ENCODE assay signal across 8 cellular contexts in genomic region chr13:110716235-110716505, GRCh38. TPM values are rescaled to one million over a fixed set of nuclear protein-coding genes. Genes with fewer than 3 reads are reported as not detected.
DNase-seq lines count a peak whose midpoint lies in the region; ATAC-seq and TF ChIP-seq lines count a peak whose summit lies in the region.

No MANE protein-coding gene starts in this region.

- peaks cover 9% of the 10 kb centered on the region for H3K79me1 ChIP-seq in mesenchymal stem cell (replicated peaks; ENCODE audit: low read length, poor library complexity, severe bottlenecking)

- ATAC-seq in GM19463 (IDR thresholded peaks at IDR 0.05; ENCODE audit: unreplicated experiment), result no peak
- no peak for ATAC-seq in HG03108 (IDR thresholded peaks at IDR 0.05; ENCODE audit: unreplicated experiment)
- no peak for ATAC-seq in GM19455 (IDR thresholded peaks at IDR 0.05; ENCODE audit: unreplicated experiment)

- peak overlapping the region; percentile 67 for H3K4me2 ChIP-seq in mesenchymal stem cell (ENCODE audit: low read length, poor library complexity, severe bottlenecking)

- intact Hi-C loops in vagina (cut with DNase I), result no loop called here

- no peaks in the 10 kb centered on the region for H3K9me3 ChIP-seq in mesenchymal stem cell (ENCODE audit: control insufficient read depth, low read length)
- H3K9me3 ChIP-seq in vagina, result no peaks in the 10 kb centered on the region

- no peak overlapping the region for H4K91ac ChIP-seq in mesenchymal stem cell (ENCODE audit: low read length)

- H2BK120ac ChIP-seq in mesenchymal stem cell (ENCODE audit: low read depth, low read length), result no peak overlapping the region

- no peak overlapping the region for H4K8ac ChIP-seq in mesenchymal stem cell (ENCODE audit: low read length)

- H3K4ac ChIP-seq in mesenchymal stem cell (ENCODE audit: low read depth in 1 of 2, low read length in 2 of 2), result peak overlapping the region in 1 of 2 experiments; percentile 9

- WGBS in mesenchymal stem cell, result 0% methylated on average over 10 of the region's 13 CpGs

- H3K4me3 ChIP-seq in GM12864 (ENCODE audit: low read depth, low read length) (peak overlapping the region; percentile 87), coronary artery (peak overlapping the region; percentile 85), mesenchymal stem cell (ENCODE audit: insufficient read depth in 1 of 2, low read depth in 1 of 2, low read length in 2 of 2) (peak overlapping the region; percentile 87 to 99), vagina (peak overlapping the region; percentile 88 to 93)

- H2BK15ac ChIP-seq in mesenchymal stem cell (ENCODE audit: low read depth, poor library complexity, severe bottlenecking), result no peak overlapping the region

- peaks cover 11% of the 10 kb centered on the region for H3K4me1 ChIP-seq in mesenchymal stem cell (ENCODE audit: control insufficient read depth, insufficient read depth, low read depth, low read length)
- peaks cover 32% of the 10 kb centered on the region for H3K4me1 ChIP-seq in vagina

- peak overlapping the region; percentile 96 for H3K9ac ChIP-seq in mesenchymal stem cell (ENCODE audit: low read length)

- H2BK12ac ChIP-seq in mesenchymal stem cell (ENCODE audit: low read length in 2 of 2), result no peak overlapping the region

- no peak for TF ChIP-seq POLR2A in vagina (IDR thresholded peaks at IDR 0.05)

- H2AK5ac ChIP-seq in mesenchymal stem cell (ENCODE audit: low read length, severe bottlenecking), result no peak overlapping the region

- DNase-seq in GM12864 (ENCODE audit: low read depth) (no peak), NCI-H82 treated with DMSO at 0.1 percent for 48 hours (lab: John Stamatoyannopoulos, UW; ENCODE audit: unreplicated experiment) (peak; percentile 10), coronary artery (ENCODE audit: low spot score) (peak; percentile 82), mesenchymal stem cell (peak; percentile 56), vagina (ENCODE audit: extremely low spot score in 2 of 2) (peak in 1 of 2 donors; percentile 95)

- TF ChIP-seq CTCF in GM12864 (IDR thresholded peaks at IDR 0.05; ENCODE audit: low read depth, low read length, missing control alignments), result no peak
- TF ChIP-seq CTCF in coronary artery (IDR thresholded peaks at IDR 0.05), result no peak
- no peak for TF ChIP-seq CTCF in vagina (IDR thresholded peaks at IDR 0.05)

- peak overlapping the region; percentile 52 to 85 for H3K18ac ChIP-seq in mesenchymal stem cell (ENCODE audit: low read depth in 1 of 2, low read length in 2 of 2)

- H3K36me3 ChIP-seq in mesenchymal stem cell (ENCODE audit: control insufficient read depth in 1 of 2, insufficient read depth in 2 of 2, low read depth in 1 of 2, low read length in 2 of 2) (peaks cover 9 to 21% of the 10 kb centered on the region in 2 experiments), vagina (peaks cover 0 to 19% of the 10 kb centered on the region in 2 donors)

- peak overlapping the region in 1 of 2 experiments; percentile 19 for H3K14ac ChIP-seq in mesenchymal stem cell (ENCODE audit: low read length in 2 of 2)

- peak overlapping the region in 1 of 2 experiments; percentile 14 for H3K23ac ChIP-seq in mesenchymal stem cell (ENCODE audit: low read length in 2 of 2)

- no peak overlapping the region for H2BK5ac ChIP-seq in mesenchymal stem cell (ENCODE audit: low read depth, low read length, poor library complexity, severe bottlenecking)

- H3K27me3 ChIP-seq in mesenchymal stem cell (ENCODE audit: control insufficient read depth in 1 of 2, insufficient read depth in 1 of 2, low read length in 2 of 2) (no peaks in the 10 kb centered on the region), vagina (no peaks in the 10 kb centered on the region)

- H3K27ac ChIP-seq in coronary artery (peak overlapping the region; percentile 93 to 95), mesenchymal stem cell (ENCODE audit: low read length, poor library complexity, severe bottlenecking) (peak overlapping the region; percentile 44), vagina (peak overlapping the region; percentile 94)

- peak overlapping the region; percentile 56 for H2AFZ ChIP-seq in mesenchymal stem cell (ENCODE audit: low read depth, low read length)

RNA-seq across cellular contexts. Expression of gene ING1, which starts 2.7 kb away (rescaled TPM):
- polyA plus RNA-seq in mesenchymal stem cell (2013, experiment 1 of 2), result 12.8 TPM
- 12.5 TPM for polyA plus RNA-seq in mesenchymal stem cell (2013, experiment 2 of 2)
- total RNA-seq in vagina, result 25.5 TPM

RNA-seq across cellular contexts. Expression of gene CARS2, which starts 10.3 kb away (rescaled TPM):
- 49.5 TPM for polyA plus RNA-seq in mesenchymal stem cell (2013, experiment 1 of 2)
- 46.4 TPM for polyA plus RNA-seq in mesenchymal stem cell (2013, experiment 2 of 2)
- 65.1 TPM for total RNA-seq in vagina

Comparison
In these comparisons a context has a peak if more than half of its experiments do, and no peak if none do; other contexts are left out.
1. H3K27ac ChIP-seq: peak in every context shown above with its lines; median percentile 94 in coronary artery; 94 in vagina; 44 in mesenchymal stem cell.